ENCODE assay signal across 24 cellular contexts in the genomic region with DNA sequence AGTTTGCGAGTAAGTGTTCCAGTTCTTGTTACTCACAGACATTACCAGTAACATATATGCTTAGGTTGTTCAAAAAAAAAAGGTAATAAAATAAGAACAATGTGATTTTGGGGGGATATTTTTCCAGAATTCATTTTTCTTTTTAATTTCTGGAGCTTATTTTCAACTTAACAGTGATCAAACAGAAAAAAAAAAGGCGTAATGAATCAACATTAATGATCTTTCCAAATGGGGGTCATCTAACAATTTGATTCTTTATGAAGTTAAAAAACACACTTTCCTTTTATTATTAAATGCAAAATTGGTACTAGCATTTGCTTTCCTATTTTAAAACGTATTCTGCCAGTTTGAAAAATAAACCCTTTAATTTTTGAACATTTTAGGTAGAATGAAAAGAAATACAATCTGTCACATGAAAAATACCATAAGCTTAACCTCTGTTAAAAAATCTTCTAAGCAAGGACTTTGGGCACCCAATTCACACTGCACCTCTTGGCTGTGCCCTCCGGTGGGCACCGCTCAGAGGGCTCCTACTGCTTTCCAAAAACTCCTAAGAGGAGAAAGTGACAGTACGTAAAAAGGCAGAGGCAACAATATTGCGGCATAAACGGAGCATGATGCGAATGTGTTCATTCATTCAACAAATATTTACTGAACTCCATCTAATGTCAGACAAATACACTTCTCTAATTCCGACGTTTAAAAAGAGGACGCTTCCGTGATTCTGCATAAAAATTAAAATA. TPM values are rescaled to one million over a fixed set of nuclear protein-coding genes. Genes with fewer than 3 reads are reported as not detected.
DNase-seq lines count a peak whose midpoint lies in the region; ATAC-seq, FAIRE-seq and TF ChIP-seq lines count a peak whose summit lies in the region.
"Had no signal": no experiment of that assay in that cellular context is flagged by ENCODE, and none has a peak within 500 bp of the region (broad histone marks: within the 10 kb centered on the region; RNA-seq: fewer than 3 reads in every experiment).

No MANE protein-coding gene starts in this region.

- no peak overlapping the region for H3K4me2 ChIP-seq in HepG2 (ENCODE audit: low read depth, low read length)
- no peak overlapping the region for H3K4me2 ChIP-seq in K562 (ENCODE audit: insufficient read depth, low read length)
- H3K4me2 ChIP-seq: BLaER1 had no signal

- H3K4me1 ChIP-seq in HepG2 (ENCODE audit: insufficient read depth, low read length) (0 out of 2 replicates have a peak, but pooled peaks cover 11% of the 10 kb centered on the region), right lobe of liver (peaks cover 0 to 3% (median 0%) of the 10 kb centered on the region in 4 donors), K562 (replicated peaks in 1 of 2; ENCODE audit: control insufficient read depth in 2 of 2, insufficient read depth in 2 of 2, low read length in 2 of 2) (peaks cover 0 to 7% of the 10 kb centered on the region in 2 experiments; a peak in 1 of 5 replicates), endodermal cell (ENCODE audit: control insufficient read depth, insufficient read depth, low read length) (no peaks in the 10 kb centered on the region)
- H3K4me1 ChIP-seq in CD8-positive, alpha-beta T cell (ENCODE audit: insufficient read depth, low read length) = peaks cover 8% of the 10 kb centered on the region
- H3K4me1 ChIP-seq: BE2C had no signal

- H4K20me1 ChIP-seq in HepG2 (ENCODE audit: insufficient read depth, low read length) (no peaks in the 10 kb centered on the region; the same call in 1 of the 2 replicates), K562 (replicated peaks; ENCODE audit: control insufficient read depth, insufficient read depth, low read length) (peaks cover 7% of the 10 kb centered on the region; the same call in 1 of the 2 replicates)

- peaks cover 98% of the 10 kb centered on the region for H3K27me3 Mint-ChIP-seq in endodermal cell (ENCODE audit: insufficient read depth)
- peaks cover 64% of the 10 kb centered on the region for H3K27me3 Mint-ChIP-seq in CD8-positive, alpha-beta T cell (ENCODE audit: low read depth)

- intact Hi-C loops in HepG2 (cut with micrococcal nuclease; ENCODE audit: unreplicated experiment) = no loop called here
- intact Hi-C loops in right lobe of liver (cut with DNase I) = no loop called here
- intact Hi-C loops in K562 (cut with micrococcal nuclease) = no loop called here
- intact Hi-C loops in CD8-positive, alpha-beta T cell (cut with DNase I, micrococcal nuclease) = no loop called here

- H3K36me3 Mint-ChIP-seq in endodermal cell (ENCODE audit: low read depth) = no peaks in the 10 kb centered on the region
- H3K36me3 Mint-ChIP-seq in CD8-positive, alpha-beta T cell = no peaks in the 10 kb centered on the region
- H3K36me3 Mint-ChIP-seq: CD4-positive, alpha-beta memory T cell; CD4-positive, CD25-positive, alpha-beta regulatory T cell had no signal

- H3K9me3 ChIP-seq in HepG2 (ENCODE audit: low read length) = no peaks in the 10 kb centered on the region
- no peaks in the 10 kb centered on the region for H3K9me3 ChIP-seq in right lobe of liver
- no peaks in the 10 kb centered on the region for H3K9me3 ChIP-seq in K562 (replicated peaks; ENCODE audit: control insufficient read depth, insufficient read depth, low read depth, low read length)
- no peaks in the 10 kb centered on the region for H3K9me3 ChIP-seq in endodermal cell (ENCODE audit: control insufficient read depth, low read length)
- no peaks in the 10 kb centered on the region for H3K9me3 ChIP-seq in CD8-positive, alpha-beta T cell (ENCODE audit: low read length)
- H3K9me3 ChIP-seq: BE2C, BLaER1, Caco-2 had no signal

- H3K27ac ChIP-seq in HepG2 (ENCODE audit: extremely low read length, insufficient read depth, low read length) (no peak overlapping the region), right lobe of liver (no peak overlapping the region), K562 (ENCODE audit: extremely low read depth, low read depth, low read length) (no peak overlapping the region), endodermal cell (ENCODE audit: low read depth, low read length) (no peak overlapping the region)
- no peak overlapping the region for H3K27ac ChIP-seq in CD8-positive, alpha-beta T cell (ENCODE audit: low read depth, low read length)
- H3K27ac ChIP-seq: 22Rv1, BLaER1 had no signal

- POLR2A ChIA-PET in HepG2 (lab: Yijun Ruan, JAX) (no interaction called here), K562 (lab: Yijun Ruan, JAX) (interaction anchor here (0.7 kb wide), 1 partner anchor 7 kb away, joined by 3 read pairs; no protein-coding TSS in a partner anchor)
- POLR2A ChIA-PET in CD8-positive, alpha-beta T cell (lab: Charles Lee) = no interaction called here

- no peak overlapping the region for H3K4me3 Mint-ChIP-seq in endodermal cell
- H3K4me3 Mint-ChIP-seq in CD8-positive, alpha-beta T cell = no peak overlapping the region
- H3K4me3 Mint-ChIP-seq: CD4-positive, alpha-beta memory T cell; CD4-positive, CD25-positive, alpha-beta regulatory T cell had no signal

- no peaks in the 10 kb centered on the region for H3K9me1 ChIP-seq in K562 (ENCODE audit: control insufficient read depth, insufficient read depth, low read length)

- H3K27me3 ChIP-seq in HepG2 (ENCODE audit: control insufficient read depth in 1 of 2, insufficient read depth in 2 of 2, low read length in 2 of 2) (peaks cover 4 to 91% of the 10 kb centered on the region in 2 experiments; a peak in 4 of 5 replicates), right lobe of liver (peaks cover 17 to 46% of the 10 kb centered on the region in 2 donors), K562 (ENCODE audit: control insufficient read depth in 2 of 2, insufficient read depth in 2 of 2, low read length in 2 of 2) (peaks cover 56 to 71% of the 10 kb centered on the region in 2 experiments), endodermal cell (ENCODE audit: control insufficient read depth, insufficient read depth, low read length, poor library complexity, severe bottlenecking) (peaks cover 98% of the 10 kb centered on the region)
- peaks cover 20% of the 10 kb centered on the region for H3K27me3 ChIP-seq in CD8-positive, alpha-beta T cell (ENCODE audit: insufficient read depth, low read length)

- no peak for TF ChIP-seq CTCF in HepG2 (CRISPR knock-in tag; IDR thresholded peaks at IDR 0.05)
- TF ChIP-seq CTCF in right lobe of liver (IDR thresholded peaks at IDR 0.05) = no peak
- no peak for TF ChIP-seq CTCF in K562 (IDR thresholded peaks at IDR 0.05 in 2 of 3, conservative IDR thresholded peaks at IDR 0.05 in 1 of 3; ENCODE audit: insufficient read depth in 2 of 3, low read depth in 1 of 3, low read length in 3 of 3)
- TF ChIP-seq CTCF in endodermal cell (conservative IDR thresholded peaks at IDR 0.05) = no peak
- no peak for TF ChIP-seq CTCF in CD8-positive, alpha-beta T cell (IDR thresholded peaks at IDR 0.05)

- no peak overlapping the region for H3K27ac Mint-ChIP-seq in endodermal cell
- H3K27ac Mint-ChIP-seq in CD8-positive, alpha-beta T cell = no peak overlapping the region
- H3K27ac Mint-ChIP-seq: CD14-positive monocyte; CD4-positive, alpha-beta memory T cell; CD4-positive, CD25-positive, alpha-beta regulatory T cell had no signal

- H3K9ac ChIP-seq in HepG2 (ENCODE audit: insufficient read depth, low read depth, low read length) (no peak overlapping the region), K562 (ENCODE audit: insufficient read depth in 1 of 2, low read depth in 2 of 2, low read length in 2 of 2) (no peak overlapping the region), endodermal cell (ENCODE audit: extremely low read depth, low read length, poor library complexity, severe bottlenecking) (no peak overlapping the region)
- H3K9ac ChIP-seq: BLaER1 had no signal

- CTCF ChIA-PET in HepG2 (lab: Yijun Ruan, JAX; ENCODE audit: low intra/inter-chr PET ratio, low total read pairs) (no interaction called here), K562 (lab: Yijun Ruan, JAX; ENCODE audit: low intra/inter-chr PET ratio) (no interaction called here)
- CTCF ChIA-PET in CD8-positive, alpha-beta T cell (lab: Charles Lee) = no interaction called here

- no peaks in the 10 kb centered on the region for H3K9me3 Mint-ChIP-seq in endodermal cell
- H3K9me3 Mint-ChIP-seq in CD8-positive, alpha-beta T cell = no peaks in the 10 kb centered on the region

- ATAC-seq in HepG2 = no peak
- ATAC-seq in right lobe of liver = no peak
- ATAC-seq in K562 = no peak
- ATAC-seq in CD8-positive, alpha-beta T cell = no peak
- ATAC-seq: GM12878 had no signal

- FAIRE-seq in HepG2 (lab: Jason Lieb, UNC) (no peak), K562 (lab: Jason Lieb, UNC) (no peak)
- FAIRE-seq: D721Med, GM12878, GM12892, GM18507 had no signal

- H3K36me3 ChIP-seq in HepG2 (replicated peaks in 1 of 2; ENCODE audit: control insufficient read depth in 1 of 2, insufficient read depth in 2 of 2, low read length in 2 of 2) = no peaks in the 10 kb centered on the region
- no peaks in the 10 kb centered on the region for H3K36me3 ChIP-seq in right lobe of liver
- no peaks in the 10 kb centered on the region for H3K36me3 ChIP-seq in K562 (ENCODE audit: control insufficient read depth, insufficient read depth, low read length)
- H3K36me3 ChIP-seq in endodermal cell (ENCODE audit: control insufficient read depth, insufficient read depth, low read length) = no peaks in the 10 kb centered on the region
- H3K36me3 ChIP-seq in CD8-positive, alpha-beta T cell (ENCODE audit: insufficient read depth, low read length) = no peaks in the 10 kb centered on the region
- H3K36me3 ChIP-seq: BE2C, BLaER1 had no signal

- no peak for TF ChIP-seq RAD21 in HepG2 (CRISPR knock-in tag; IDR thresholded peaks at IDR 0.05)
- TF ChIP-seq RAD21 in K562 (CRISPR knock-in tag; conservative IDR thresholded peaks at IDR 0.05 in 1 of 2, IDR thresholded peaks at IDR 0.05 in 1 of 2) = no peak

- H3K4me1 Mint-ChIP-seq in endodermal cell = peaks cover 17% of the 10 kb centered on the region
- peaks cover 12% of the 10 kb centered on the region for H3K4me1 Mint-ChIP-seq in CD8-positive, alpha-beta T cell (ENCODE audit: low read depth)

- H3K79me2 ChIP-seq in HepG2 (ENCODE audit: insufficient read depth, low read length) = no peaks in the 10 kb centered on the region
- H3K79me2 ChIP-seq in K562 (ENCODE audit: control insufficient read depth, insufficient read depth, low read length) = no peaks in the 10 kb centered on the region

- H3K4me3 ChIP-seq in HepG2 (replicated peaks in 1 of 3; ENCODE audit: insufficient read depth in 1 of 3, low read depth in 2 of 3, low read length in 3 of 3) (no peak overlapping the region), right lobe of liver (no peak overlapping the region), K562 (no peak overlapping the region), endodermal cell (ENCODE audit: low read length) (no peak overlapping the region)
- no peak overlapping the region for H3K4me3 ChIP-seq in CD8-positive, alpha-beta T cell (ENCODE audit: low read depth, low read length)
- H3K4me3 ChIP-seq: BLaER1, GM12878 had no signal

- WGBS in HepG2 (ENCODE audit: low lambda C conversion rate) = 13% methylated on average over 13 of the region's 13 CpGs
- 51% methylated on average over 13 of the region's 13 CpGs for WGBS in right lobe of liver (ENCODE audit: insufficient coverage, low coverage, low lambda C conversion rate, missing lambda C conversion rate)
- under 1% methylated on average over 13 of the region's 13 CpGs for WGBS in K562 (ENCODE audit: insufficient coverage, low coverage, missing lambda C conversion rate)
- WGBS in endodermal cell (ENCODE audit: insufficient coverage in 1 of 2, insufficient read length in 1 of 2), 2 experiments = 60 to 76% methylated on average over 9 to 11 of the region's 13 CpGs

- in situ Hi-C loops in HepG2 (cut with HindIII; ENCODE audit: extremely low pct_ligation_motif_present, low pct_unique_long_range_greater_than_20kb) = no loop called here
- in situ Hi-C loops in K562 (cut with MboI) = no loop called here

- BruUV-seq in HepG2 (replicated peaks; lab: Mats Ljungman, UMichigan) (no TSS peak), K562 (replicated peaks; lab: Mats Ljungman, UMichigan) (no TSS peak)

- DNase-seq in HepG2 (ENCODE audit: low spot score) (no peak), right lobe of liver (no peak), K562 (ENCODE audit: extremely low read depth in 1 of 4, low spot score in 3 of 4) (no peak), endodermal cell (peak; percentile 15), NCI-H446 treated with DMSO at 0.1 percent for 48 hours (lab: John Stamatoyannopoulos, UW) (no peak)
- DNase-seq in CD8-positive, alpha-beta T cell = no peak
- DNase-seq: ACHN; BE2C; Caco-2; Calu3; CD4-positive, alpha-beta memory T cell; CD4-positive, CD25-positive, alpha-beta regulatory T cell; DMS79 treated with DMSO at 0.1 percent for 48 hours; GDM1 had no signal

- TF ChIP-seq EP300 in HepG2 (IDR thresholded peaks at IDR 0.05; ENCODE audit: low read depth in 2 of 2, low read length in 2 of 2) (no peak), HepG2 (CRISPR knock-in tag; IDR thresholded peaks at IDR 0.05; ENCODE audit: borderline replicate concordance) (no peak), K562 (IDR thresholded peaks at IDR 0.05; ENCODE audit: low read length) (no peak)

- H2AFZ ChIP-seq in HepG2 (ENCODE audit: low read length) = no peak overlapping the region
- no peak overlapping the region for H2AFZ ChIP-seq in K562 (ENCODE audit: low read depth, low read length)

- TF ChIP-seq POLR2A in HepG2 (IDR thresholded peaks at IDR 0.05; ENCODE audit: insufficient read depth in 1 of 2, low read depth in 2 of 2, low read length in 2 of 2) (no peak), right lobe of liver (IDR thresholded peaks at IDR 0.05) (no peak), K562 (conservative IDR thresholded peaks at IDR 0.05) (no peak)

RNA-seq across cellular contexts. Expression of a gene that starts 32.6 kb away (rescaled TPM):
- total RNA-seq in HepG2 (2016; rRNA removed; fragmentation: Illumina TruSeq; extraction: Trizol) (not detected in 2 replicates), right lobe of liver (under 1 TPM in 1 of 6 experiments, not detected in 5; 0.19 TPM), K562 (2014; rRNA removed) (not detected in 2 replicates), K562 (2014; rRNA removed; fragmentation: Illumina TruSeq; extraction: Trizol) (not detected in 2 replicates), K562 (2015; rRNA removed; fragmentation: Illumina TruSeq; extraction: Trizol) (not detected in 2 replicates), K562 (2021) (not detected in 2 replicates), endodermal cell (under 1 TPM in 1 of 2 donors, not detected in 1; 0.33 TPM)
- not detected in 2 replicates for total RNA-seq in HepG2 (2016; cell fraction: cytosol; rRNA removed; fragmentation: Illumina TruSeq; extraction: Trizol; ENCODE audit: low read depth)
- not detected in 2 replicates for total RNA-seq in HepG2 (2016; cell fraction: insoluble cytoplasmic fraction; rRNA removed; fragmentation: Illumina TruSeq; extraction: Trizol)
- not detected in 2 replicates for total RNA-seq in HepG2 (2016; cell fraction: membrane; rRNA removed; fragmentation: Illumina TruSeq; extraction: Trizol)
- not detected in 2 replicates for total RNA-seq in HepG2 (2016; cell fraction: nucleus; rRNA removed; fragmentation: Illumina TruSeq; extraction: Trizol)
- polyA plus RNA-seq in HepG2 (2011; rRNA removed) (not detected in 2 replicates), K562 (2011; rRNA removed) (not detected in 2 replicates), K562 (2014; fragmentation: Illumina TruSeq; extraction: Trizol) (not detected in 2 replicates), K562 (2014; fragmentation: Nextera tagmentation; extraction: Ambion mirVana) (not detected), K562 (2014; rRNA removed) (not detected in 2 replicates)
- not detected in 2 replicates for polyA plus RNA-seq in HepG2 (2011; cell fraction: cytosol; rRNA removed)
- polyA plus RNA-seq in HepG2 (2011; cell fraction: nucleus; rRNA removed) = not detected in 2 replicates
- polyA plus RNA-seq in HepG2 (2012) = not detected in 2 replicates
- polyA plus RNA-seq in HepG2 (2016; cell fraction: cytosol; fragmentation: Illumina TruSeq; extraction: Trizol; ENCODE audit: low read depth) = not detected in 2 replicates
- polyA plus RNA-seq in HepG2 (2016; cell fraction: insoluble cytoplasmic fraction; fragmentation: Illumina TruSeq; extraction: Trizol; ENCODE audit: low read depth) = not detected in 2 replicates
- not detected in 2 replicates for polyA plus RNA-seq in HepG2 (2016; cell fraction: membrane; fragmentation: Illumina TruSeq; extraction: Trizol; ENCODE audit: low read depth)
- not detected in 2 replicates for polyA plus RNA-seq in HepG2 (2016; cell fraction: nucleus; fragmentation: Illumina TruSeq; extraction: Trizol; ENCODE audit: insufficient read depth, low read depth)
- polyA minus RNA-seq in HepG2 (2011; rRNA and poly(A)+ RNA removed; ENCODE audit: low replicate concordance) = not detected in 2 replicates
- polyA minus RNA-seq in HepG2 (2011; cell fraction: cytosol; rRNA and poly(A)+ RNA removed) = not detected in 2 replicates
- not detected in 2 replicates for polyA minus RNA-seq in HepG2 (2011; cell fraction: nucleus; rRNA and poly(A)+ RNA removed)
- not detected in 2 replicates for total RNA-seq in K562 (2011; cell fraction: chromatin; rRNA removed; ENCODE audit: low replicate concordance)
- total RNA-seq in K562 (2011; cell fraction: nucleolus; rRNA removed) = not detected in 2 replicates
- total RNA-seq in K562 (2011; cell fraction: nucleoplasm; rRNA removed) = not detected in 2 replicates
- not detected in 2 replicates for polyA plus RNA-seq in K562 (2011; cell fraction: cytosol; rRNA removed)
- not detected in 2 replicates for polyA plus RNA-seq in K562 (2011; cell fraction: nucleus; rRNA removed)
- polyA plus RNA-seq in K562 (2012) = not detected in 2 replicates
- not detected in 2 replicates for polyA minus RNA-seq in K562 (2011; rRNA and poly(A)+ RNA removed)
- not detected in 2 replicates for polyA minus RNA-seq in K562 (2011; cell fraction: cytosol; rRNA and poly(A)+ RNA removed)
- not detected in 2 replicates for polyA minus RNA-seq in K562 (2011; cell fraction: nucleus; rRNA and poly(A)+ RNA removed)
- 18.5 TPM for polyA plus RNA-seq in endodermal cell (2013, experiment 1 of 2)
- 22.2 TPM for polyA plus RNA-seq in endodermal cell (2013, experiment 2 of 2)
- total RNA-seq in CD8-positive, alpha-beta T cell = not detected
- total RNA-seq: A172; A673; Caco-2; Calu3; CD4-positive, alpha-beta memory T cell; CD4-positive, CD25-positive, alpha-beta regulatory T cell; GM12878 had no signal
- polyA plus RNA-seq: AG04450; CD14-positive monocyte; CD4-positive, alpha-beta memory T cell; CD4-positive, CD25-positive, alpha-beta regulatory T cell; GM12878 had no signal

RNA-seq across cellular contexts. Expression of a gene that starts 55.8 kb away (rescaled TPM):
- not detected in 2 replicates for total RNA-seq in HepG2 (2016; rRNA removed; fragmentation: Illumina TruSeq; extraction: Trizol)
- not detected in 2 replicates for total RNA-seq in HepG2 (2016; cell fraction: cytosol; rRNA removed; fragmentation: Illumina TruSeq; extraction: Trizol; ENCODE audit: low read depth)
- total RNA-seq in HepG2 (2016; cell fraction: insoluble cytoplasmic fraction; rRNA removed; fragmentation: Illumina TruSeq; extraction: Trizol) = not detected in 2 replicates
- total RNA-seq in HepG2 (2016; cell fraction: membrane; rRNA removed; fragmentation: Illumina TruSeq; extraction: Trizol) = not detected in 2 replicates
- total RNA-seq in HepG2 (2016; cell fraction: nucleus; rRNA removed; fragmentation: Illumina TruSeq; extraction: Trizol) = not detected in 2 replicates
- not detected in 2 replicates for polyA plus RNA-seq in HepG2 (2011; rRNA removed)
- polyA plus RNA-seq in HepG2 (2011; cell fraction: cytosol; rRNA removed) = not detected in 2 replicates
- not detected in 2 replicates for polyA plus RNA-seq in HepG2 (2011; cell fraction: nucleus; rRNA removed)
- not detected in 2 replicates for polyA plus RNA-seq in HepG2 (2012)
- not detected in 2 replicates for polyA plus RNA-seq in HepG2 (2016; cell fraction: cytosol; fragmentation: Illumina TruSeq; extraction: Trizol; ENCODE audit: low read depth)
- polyA plus RNA-seq in HepG2 (2016; cell fraction: insoluble cytoplasmic fraction; fragmentation: Illumina TruSeq; extraction: Trizol; ENCODE audit: low read depth) = not detected in 2 replicates
- polyA plus RNA-seq in HepG2 (2016; cell fraction: membrane; fragmentation: Illumina TruSeq; extraction: Trizol; ENCODE audit: low read depth) = not detected in 2 replicates
- polyA plus RNA-seq in HepG2 (2016; cell fraction: nucleus; fragmentation: Illumina TruSeq; extraction: Trizol; ENCODE audit: insufficient read depth, low read depth) = not detected in 2 replicates
- polyA minus RNA-seq in HepG2 (2011; rRNA and poly(A)+ RNA removed; ENCODE audit: low replicate concordance) = not detected in 2 replicates
- polyA minus RNA-seq in HepG2 (2011; cell fraction: cytosol; rRNA and poly(A)+ RNA removed) = not detected in 2 replicates
- polyA minus RNA-seq in HepG2 (2011; cell fraction: nucleus; rRNA and poly(A)+ RNA removed) = not detected in 2 replicates
- not detected for total RNA-seq in right lobe of liver
- total RNA-seq in K562 (2011; cell fraction: chromatin; rRNA removed; ENCODE audit: low replicate concordance) = not detected in 2 replicates
- total RNA-seq in K562 (2011; cell fraction: nucleolus; rRNA removed) = not detected in 2 replicates
- not detected in 2 replicates for total RNA-seq in K562 (2011; cell fraction: nucleoplasm; rRNA removed)
- 0.08 TPM in 1 of 2 replicates, not detected in the other for total RNA-seq in K562 (2014; rRNA removed)
- not detected in 2 replicates for total RNA-seq in K562 (2014; rRNA removed; fragmentation: Illumina TruSeq; extraction: Trizol)
- not detected in 2 replicates for total RNA-seq in K562 (2015; rRNA removed; fragmentation: Illumina TruSeq; extraction: Trizol)
- total RNA-seq in K562 (2021) = 0.04 TPM in 1 of 2 replicates, not detected in the other
- not detected in 2 replicates for polyA plus RNA-seq in K562 (2011; rRNA removed)
- polyA plus RNA-seq in K562 (2011; cell fraction: cytosol; rRNA removed) = not detected in 2 replicates
- polyA plus RNA-seq in K562 (2011; cell fraction: nucleus; rRNA removed) = not detected in 2 replicates
- 0.07 and 0.09 TPM in 2 replicates for polyA plus RNA-seq in K562 (2012)
- 0.04 TPM in 1 of 2 replicates, not detected in the other for polyA plus RNA-seq in K562 (2014; fragmentation: Illumina TruSeq; extraction: Trizol)
- not detected for polyA plus RNA-seq in K562 (2014; fragmentation: Nextera tagmentation; extraction: Ambion mirVana)
- polyA plus RNA-seq in K562 (2014; rRNA removed) = 0.04 and 0.07 TPM in 2 replicates
- polyA minus RNA-seq in K562 (2011; rRNA and poly(A)+ RNA removed) = not detected in 2 replicates
- not detected in 2 replicates for polyA minus RNA-seq in K562 (2011; cell fraction: cytosol; rRNA and poly(A)+ RNA removed)
- not detected in 2 replicates for polyA minus RNA-seq in K562 (2011; cell fraction: nucleus; rRNA and poly(A)+ RNA removed)
- total RNA-seq in endodermal cell = not detected
- 16.1 TPM for polyA plus RNA-seq in endodermal cell (2013, experiment 1 of 2)
- 19.3 TPM for polyA plus RNA-seq in endodermal cell (2013, experiment 2 of 2)
- total RNA-seq in CD8-positive, alpha-beta T cell = not detected
- total RNA-seq: A172; A673; CD4-positive, alpha-beta memory T cell; CD4-positive, CD25-positive, alpha-beta regulatory T cell; GM12878 had no signal
- polyA plus RNA-seq: AG04450; CD14-positive monocyte; CD4-positive, alpha-beta memory T cell; CD4-positive, CD25-positive, alpha-beta regulatory T cell; GM12878 had no signal
